Comparison of ENCODE assay signal across 24 cellular contexts in genomic region chr7:94486206-94486605, GRCh38.
"Had no signal": no experiment of that assay in that cellular context is flagged by ENCODE, and none has a peak within 500 bp of the region (broad histone marks: within the 10 kb centered on the region; RNA-seq: fewer than 3 reads in every experiment).

No MANE protein-coding gene starts in this region.

- H3K4me1 Mint-ChIP-seq: activated naive CD4-positive, alpha-beta T cell treated with anti-CD3 and anti-CD28 coated beads, Interleukin-2, amount 10 ng/mL, durations not matched to agents 7 days and 5 days; activated naive CD8-positive, alpha-beta T cell treated with anti-CD3 and anti-CD28 coated beads for 36 hours had no signal

- H3K9me3 Mint-ChIP-seq: activated naive CD4-positive, alpha-beta T cell treated with anti-CD3 and anti-CD28 coated beads, Interleukin-2, amount 10 ng/mL, durations not matched to agents 7 days and 5 days; activated naive CD8-positive, alpha-beta T cell treated with anti-CD3 and anti-CD28 coated beads for 36 hours; activated T-helper 2 cell treated with anti-CD3 and anti-CD28 coated beads, Interferon-gamma antibody, Interleukin-2, Interleukin-4, amounts not matched to agents 10 μg/mL and 5 μg/mL and 100 μg/mL, durations not matched to agents 14 hours and 24 hours and 36 hours; T-helper 2 cell treated with Interferon-gamma antibody and Interleukin-4, amounts not matched to agents 5 μg/mL and 100 μg/mL, for 36 hours had no signal

- ATAC-seq: activated CD4-positive, CD25-positive, alpha-beta regulatory T cell treated with anti-CD3 and anti-CD28 coated beads, Interleukin-2, amount 50 U/mL, for 24 hours; activated CD8-positive, alpha-beta T cell treated with anti-CD3 and anti-CD28 coated beads for 36 hours; activated T-cell treated with anti-CD3 and anti-CD28 coated beads, Interleukin-2, amount 50 U/mL, for 72 hours had no signal

- H3K4me3 Mint-ChIP-seq: activated CD8-positive, alpha-beta T cell treated with anti-CD3 and anti-CD28 coated beads for 36 hours; activated naive CD4-positive, alpha-beta T cell treated with anti-CD3 and anti-CD28 coated beads, Interleukin-2, amount 10 ng/mL, durations not matched to agents 7 days and 5 days; activated naive CD8-positive, alpha-beta T cell treated with anti-CD3 and anti-CD28 coated beads for 36 hours; activated T-cell treated with anti-CD3 and anti-CD28 coated beads, Interleukin-2, amount 50 U/mL, for 72 hours; T-helper 2 cell treated with Interferon-gamma antibody and Interleukin-4, amounts not matched to agents 5 μg/mL and 100 μg/mL, for 36 hours had no signal

- H3K36me3 Mint-ChIP-seq: activated naive CD4-positive, alpha-beta T cell treated with anti-CD3 and anti-CD28 coated beads, Interleukin-2, amount 10 ng/mL, durations not matched to agents 7 days and 5 days; activated naive CD8-positive, alpha-beta T cell treated with anti-CD3 and anti-CD28 coated beads for 36 hours had no signal

- DNase-seq: activated CD4-positive, alpha-beta T cell treated with anti-CD3 and anti-CD28 coated beads for 4 hours; activated CD8-positive, alpha-beta memory T cell treated with anti-CD3 and anti-CD28 coated beads, Interleukin-2, amount 50 U/mL, for 4 hours; activated CD8-positive, alpha-beta T cell treated with anti-CD3 and anti-CD28 coated beads for 36 hours; activated gamma-delta T cell treated with Interleukin-2 at 50 U/mL for 16 hours; activated naive CD4-positive, alpha-beta T cell treated with anti-CD3 and anti-CD28 coated beads, Interleukin-2, amount 10 ng/mL, durations not matched to agents 7 days and 5 days; activated naive CD8-positive, alpha-beta T cell treated with anti-CD3 and anti-CD28 coated beads for 36 hours; activated T-cell treated with anti-CD3 and anti-CD28 coated beads, Interleukin-2, amount 50 U/mL, for 72 hours; aorta; caudate nucleus; colonic mucosa; NCI-H1092; NCI-H1417; NCI-H1930; NCI-H2171 treated with DMSO at 0.1 percent for 48 hours; NCI-H345; NCI-H510A; NCI-H526 treated with DMSO at 0.1 percent for 48 hours; NCI-H82; PC-9; SHP77 treated with DMSO at 0.1 percent for 48 hours; SW 1271 had no signal

- H3K27ac Mint-ChIP-seq: activated CD8-positive, alpha-beta T cell treated with anti-CD3 and anti-CD28 coated beads for 36 hours; activated naive CD4-positive, alpha-beta T cell treated with anti-CD3 and anti-CD28 coated beads, Interleukin-2, amount 10 ng/mL, durations not matched to agents 7 days and 5 days; activated naive CD8-positive, alpha-beta T cell treated with anti-CD3 and anti-CD28 coated beads for 36 hours; activated T-cell treated with anti-CD3 and anti-CD28 coated beads, Interleukin-2, amount 50 U/mL, for 72 hours; activated T-helper 2 cell treated with anti-CD3 and anti-CD28 coated beads, Interferon-gamma antibody, Interleukin-2, Interleukin-4, amounts not matched to agents 10 μg/mL and 5 μg/mL and 100 μg/mL, durations not matched to agents 14 hours and 24 hours and 36 hours; T-helper 2 cell treated with Interferon-gamma antibody and Interleukin-4, amounts not matched to agents 5 μg/mL and 100 μg/mL, for 36 hours had no signal
